Comparison of ENCODE assay signal across 26 cellular contexts in the genomic region with DNA sequence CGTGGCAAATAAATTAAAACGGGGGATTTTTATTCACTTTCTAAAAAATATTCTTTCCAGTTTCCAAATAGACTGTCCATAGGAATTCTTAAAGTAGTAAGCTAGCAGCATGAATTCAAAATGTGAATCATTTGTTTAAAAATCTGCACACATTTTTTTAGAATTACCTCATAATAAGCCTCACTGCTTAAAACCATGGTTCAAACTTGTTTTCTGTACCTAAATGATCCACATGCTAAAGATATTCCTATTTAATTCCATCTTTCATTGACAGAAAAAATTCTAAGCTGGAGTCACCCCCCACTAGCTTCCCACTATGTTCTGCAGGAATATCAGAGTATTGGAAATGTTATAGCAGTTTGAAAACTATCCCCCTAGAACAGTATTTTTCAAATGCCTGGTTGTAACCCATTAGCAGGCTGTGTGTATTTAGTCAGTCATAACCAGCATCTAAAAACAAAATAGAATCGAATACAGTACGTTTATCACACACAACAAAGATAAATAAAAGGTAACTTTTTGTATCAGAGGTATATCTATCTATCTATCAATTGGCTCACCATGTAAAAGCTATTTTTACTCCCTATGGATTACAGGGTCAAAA. TPM values are rescaled to one million over a fixed set of nuclear protein-coding genes. Genes with fewer than 3 reads are reported as not detected.
DNase-seq lines count a peak whose midpoint lies in the region; ATAC-seq, FAIRE-seq and TF ChIP-seq lines count a peak whose summit lies in the region.
"Had no signal": no experiment of that assay in that cellular context is flagged by ENCODE, and none has a peak within 500 bp of the region (broad histone marks: within the 10 kb centered on the region; RNA-seq: fewer than 3 reads in every experiment).

No MANE protein-coding gene starts in this region.

- intact Hi-C loops in posterior cingulate gyrus (cut with DNase I) = no loop called here

- H3K36me3 Mint-ChIP-seq in chondrocyte (ENCODE audit: low read depth) = no peaks in the 10 kb centered on the region

- peak; percentile 19 for DNase-seq in AG08395 (ENCODE audit: low spot score)
- DNase-seq in chondrocyte (ENCODE audit: low spot score) = no peak
- no peak for DNase-seq in keratinocyte (ENCODE audit: low read depth, low spot score)
- no peak for DNase-seq in H7
- no peak for DNase-seq in DMS53 (lab: John Stamatoyannopoulos, UW)
- no peak for DNase-seq in posterior cingulate gyrus
- DNase-seq: activated CD4-positive, alpha-beta T cell treated with anti-CD3 and anti-CD28 coated beads, Interleukin-2, amount 50 U/mL, for 4 hours; activated CD8-positive, alpha-beta memory T cell treated with anti-CD3 and anti-CD28 coated beads, Interleukin-2, amount 50 U/mL, for 48 hours; central memory CD4-positive, alpha-beta T cell; effector CD4-positive, alpha-beta T cell; GDM1; head of caudate nucleus; left ventricle myocardium inferior; NCI-H1092 treated with DMSO at 0.1 percent for 48 hours; NCI-H2029 treated with DMSO at 0.1 percent for 48 hours; NCI-H446; NK-92 treated with Interleukin-12 subunit alpha and Interleukin-12 subunit beta, amount 100 ng/mL, for 24 hours had no signal

- no peak overlapping the region for H3K9ac ChIP-seq in keratinocyte (ENCODE audit: control insufficient read depth, extremely low read depth, insufficient read depth, low read length)
- H3K9ac ChIP-seq: KMS-11 had no signal

- peak overlapping the region; percentile 10 for H2AFZ ChIP-seq in keratinocyte (ENCODE audit: control insufficient read depth, low read length)

- H4K20me1 ChIP-seq in keratinocyte (ENCODE audit: control insufficient read depth, extremely low read depth, insufficient read depth, low read length) = no peaks in the 10 kb centered on the region

- peaks cover 14% of the 10 kb centered on the region for H3K4me1 ChIP-seq in keratinocyte (ENCODE audit: control insufficient read depth, extremely low read depth, insufficient read depth, low read length)
- H3K4me1 ChIP-seq: left ventricle myocardium inferior had no signal

- no peaks in the 10 kb centered on the region for H3K27me3 Mint-ChIP-seq in chondrocyte (ENCODE audit: low read depth)

- peak overlapping the region; percentile 58 for H3K27ac Mint-ChIP-seq in chondrocyte (ENCODE audit: unreplicated experiment)

- peak overlapping the region; percentile 8 for H3K4me2 ChIP-seq in keratinocyte (ENCODE audit: control insufficient read depth, extremely low read depth, insufficient read depth, low read depth, low read length)
- H3K4me2 ChIP-seq: KMS-11 had no signal

- no peaks in the 10 kb centered on the region for H3K79me2 ChIP-seq in keratinocyte (ENCODE audit: control insufficient read depth, insufficient read depth, low read length)

- no peaks in the 10 kb centered on the region for H3K9me3 ChIP-seq in KOPT-K1 (ENCODE audit: insufficient read depth, low read length, poor library complexity, severe bottlenecking)
- no peaks in the 10 kb centered on the region for H3K9me3 ChIP-seq in keratinocyte (ENCODE audit: control insufficient read depth, low read depth, low read length)
- H3K9me3 ChIP-seq: left ventricle myocardium inferior had no signal

- H3K4me3 ChIP-seq in keratinocyte (ENCODE audit: control insufficient read depth in 2 of 3, extremely low read depth in 1 of 3, insufficient read depth in 2 of 3, low read depth in 1 of 3, low read length in 3 of 3) = no peak overlapping the region
- H3K4me3 ChIP-seq in H7 (ENCODE audit: insufficient read depth, low read depth, low read length) = no peak overlapping the region
- H3K4me3 ChIP-seq: left ventricle myocardium inferior had no signal

- FAIRE-seq in keratinocyte (lab: Jason Lieb, UNC) = no peak
- FAIRE-seq: A204.1, D721Med, H1, urothelium cell line had no signal

- H3K36me3 ChIP-seq in KOPT-K1 (ENCODE audit: insufficient read depth, low read length) (no peaks in the 10 kb centered on the region), keratinocyte (ENCODE audit: control insufficient read depth in 2 of 2, extremely low read depth in 1 of 2, insufficient read depth in 2 of 2, low read length in 2 of 2) (no peaks in the 10 kb centered on the region), H7 (replicated peaks; ENCODE audit: control insufficient read depth, insufficient read depth, low read length) (no peaks in the 10 kb centered on the region)
- H3K36me3 ChIP-seq: left ventricle myocardium inferior had no signal

- no peaks in the 10 kb centered on the region for H3K9me3 Mint-ChIP-seq in chondrocyte (ENCODE audit: low read depth)

- TF ChIP-seq CTCF in chondrocyte (IDR thresholded peaks at IDR 0.05) (no peak), keratinocyte (optimal IDR thresholded peaks at IDR 0.05 in 1 of 3, IDR thresholded peaks at IDR 0.05 in 1 of 3, conservative IDR thresholded peaks at IDR 0.05 in 1 of 3; ENCODE audit: extremely low read depth in 1 of 3, insufficient read depth in 2 of 3, low read length in 3 of 3) (no peak)

- H3K27ac ChIP-seq in KOPT-K1 (ENCODE audit: low read depth, low read length, poor library complexity, severe bottlenecking) = peak overlapping the region; percentile 42
- H3K27ac ChIP-seq in keratinocyte (ENCODE audit: control insufficient read depth, insufficient read depth, low read length) = no peak overlapping the region
- H3K27ac ChIP-seq: C4-2B, KMS-11, left ventricle myocardium inferior had no signal

- ATAC-seq in GM19351 (IDR thresholded peaks at IDR 0.05; ENCODE audit: unreplicated experiment) = no peak
- ATAC-seq: Panc1 had no signal

- H3K4me3 Mint-ChIP-seq in chondrocyte (ENCODE audit: unreplicated experiment) = no peak overlapping the region

- dilution Hi-C loops in keratinocyte (cut with MboI; ENCODE audit: extremely low pct_ligation_motif_present, low sequenced_read_pairs) = no loop called here

- no peaks in the 10 kb centered on the region for H3K27me3 ChIP-seq in keratinocyte (ENCODE audit: control insufficient read depth, extremely low read depth, insufficient read depth, low read length)
- no peaks in the 10 kb centered on the region for H3K27me3 ChIP-seq in H7 (ENCODE audit: control insufficient read depth, insufficient read depth, low read length)

- H3K9me1 ChIP-seq in keratinocyte (ENCODE audit: control insufficient read depth, extremely low read depth, insufficient read depth, low read length) = no peaks in the 10 kb centered on the region

- peaks cover 22% of the 10 kb centered on the region for H3K4me1 Mint-ChIP-seq in chondrocyte (ENCODE audit: low read depth)

RNA-seq across cellular contexts. Expression of a gene that starts 11.2 kb away (rescaled TPM):
- total RNA-seq in chondrocyte = 8.6 to 18.1 TPM (median 9.2 TPM) in 3 replicates
- 7.1 to 12.3 TPM (median 8.2 TPM) in 3 replicates for polyA plus RNA-seq in keratinocyte
- polyA plus RNA-seq in keratinocyte (2011; ENCODE audit: low read depth) = 1.3 TPM
- 2.3 and 5.5 TPM in 2 replicates for polyA plus RNA-seq in keratinocyte (2011; cell fraction: cytosol; rRNA removed)
- 13.3 and 14.6 TPM in 2 replicates for polyA plus RNA-seq in keratinocyte (2011; cell fraction: nucleus; rRNA removed)
- 3.6 and 4.3 TPM in 2 replicates for polyA plus RNA-seq in keratinocyte (2012; ENCODE audit: low replicate concordance)
- polyA minus RNA-seq in keratinocyte = 12.6 to 57.2 TPM (median 43.7 TPM) in 3 replicates
- polyA minus RNA-seq in keratinocyte (2011; cell fraction: cytosol; rRNA and poly(A)+ RNA removed) = 12.3 TPM
- polyA minus RNA-seq in keratinocyte (2011; cell fraction: nucleus; rRNA and poly(A)+ RNA removed) = 33.8 and 72.4 TPM in 2 replicates
- total RNA-seq in H7 (2014; rRNA removed; shearing (Covaris generic)) = 0.97 and 2.3 TPM in 2 replicates
